ENCODE assay signal across 1 cellular context in genomic region chr5:57042524-57042931, GRCh38.
TF ChIP-seq lines count a peak whose summit lies in the region.

No MANE protein-coding gene starts in this region.

TF ChIP-seq in K562, 482 proteins besides CTCF, POLR2A, EP300 and RAD21 (continued from another document and continues in another):
- TF ChIP-seq, protein P1, sequence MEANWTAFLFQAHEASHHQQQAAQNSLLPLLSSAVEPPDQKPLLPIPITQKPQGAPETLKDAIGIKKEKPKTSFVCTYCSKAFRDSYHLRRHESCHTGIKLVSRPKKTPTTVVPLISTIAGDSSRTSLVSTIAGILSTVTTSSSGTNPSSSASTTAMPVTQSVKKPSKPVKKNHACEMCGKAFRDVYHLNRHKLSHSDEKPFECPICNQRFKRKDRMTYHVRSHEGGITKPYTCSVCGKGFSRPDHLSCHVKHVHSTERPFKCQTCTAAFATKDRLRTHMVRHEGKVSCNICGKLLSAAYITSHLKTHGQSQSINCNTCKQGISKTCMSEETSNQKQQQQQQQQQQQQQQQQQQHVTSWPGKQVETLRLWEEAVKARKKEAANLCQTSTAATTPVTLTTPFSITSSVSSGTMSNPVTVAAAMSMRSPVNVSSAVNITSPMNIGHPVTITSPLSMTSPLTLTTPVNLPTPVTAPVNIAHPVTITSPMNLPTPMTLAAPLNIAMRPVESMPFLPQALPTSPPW (CRISPR knock-in tag; IDR thresholded peaks at IDR 0.05), result peak; percentile 47
- TF ChIP-seq CREB3 (tag; conservative IDR thresholded peaks at IDR 0.05; ENCODE audit: low read depth) (no peak), ZKSCAN3 (CRISPR knock-in tag; IDR thresholded peaks at IDR 0.05) (no peak), ATF6 (CRISPR knock-in tag; IDR thresholded peaks at IDR 0.05) (no peak), BRD4 (IDR thresholded peaks at IDR 0.05) (no peak), PTBP1 (IDR thresholded peaks at IDR 0.05; ENCODE audit: low read depth, low read length) (no peak), MTA1 (IDR thresholded peaks at IDR 0.05; ENCODE audit: borderline replicate concordance) (peak; percentile 57; the same call in 1 of the 2 replicates), ZNF398 (CRISPR knock-in tag; IDR thresholded peaks at IDR 0.05) (no peak), RFX1 (IDR thresholded peaks at IDR 0.05) (no peak), PURB (CRISPR knock-in tag; IDR thresholded peaks at IDR 0.05; ENCODE audit: low read depth) (no peak), TBP (optimal IDR thresholded peaks at IDR 0.05; ENCODE audit: low read depth, low read length) (no peak), POLR2B (IDR thresholded peaks at IDR 0.05; ENCODE audit: low read depth, partially characterized antibody) (no peak), MXI1 (IDR thresholded peaks at IDR 0.05; ENCODE audit: low read depth, low read length) (no peak), MEF2D (tag; conservative IDR thresholded peaks at IDR 0.05; ENCODE audit: low read depth) (peak; percentile 51), ZNF668 (CRISPR knock-in tag; IDR thresholded peaks at IDR 0.05) (no peak), NUFIP1 (IDR thresholded peaks at IDR 0.05; ENCODE audit: partially characterized antibody) (no peak), CBX5 (IDR thresholded peaks at IDR 0.05; ENCODE audit: borderline replicate concordance, low read depth) (no peak), ZC3H4 (CRISPR knock-in tag; IDR thresholded peaks at IDR 0.05; ENCODE audit: borderline replicate concordance) (no peak), TEAD2 (tag; IDR thresholded peaks at IDR 0.05) (no peak), MCM2 (IDR thresholded peaks at IDR 0.05; ENCODE audit: low read depth) (no peak), HDAC3 (IDR thresholded peaks at IDR 0.05; ENCODE audit: borderline replicate concordance, partially characterized antibody) (peak; percentile 56), ELK3 (CRISPR knock-in tag; IDR thresholded peaks at IDR 0.05) (no peak), ZNF584 (CRISPR knock-in tag; IDR thresholded peaks at IDR 0.05; ENCODE audit: low read depth) (peak; percentile 79; the same call in 1 of the 2 replicates), HDAC6 (IDR thresholded peaks at IDR 0.05; ENCODE audit: low read depth, low read length) (no peak), DEAF1 (CRISPR knock-in tag; IDR thresholded peaks at IDR 0.05) (no peak), RBM15 (IDR thresholded peaks at IDR 0.05; ENCODE audit: insufficient read depth, low read length) (no peak), EZH2 (IDR thresholded peaks at IDR 0.05; ENCODE audit: borderline replicate concordance, low read depth, low read length) (no peak), ZNF695 (CRISPR knock-in tag; IDR thresholded peaks at IDR 0.05) (no peak), ZNF253 (CRISPR knock-in tag; conservative IDR thresholded peaks at IDR 0.05) (no peak), XRCC5 (IDR thresholded peaks at IDR 0.05; ENCODE audit: low read depth, low read length) (no peak), TCFL5 (CRISPR knock-in tag; conservative IDR thresholded peaks at IDR 0.05) (no peak), BCLAF1 (IDR thresholded peaks at IDR 0.05; ENCODE audit: borderline replicate concordance in 1 of 2, control insufficient read depth in 1 of 2, low read depth in 2 of 2, low read length in 1 of 2) (no peak), HMGN3 (IDR thresholded peaks at IDR 0.05; ENCODE audit: borderline replicate concordance, extremely low read depth, insufficient read length, low read depth, low read length) (no peak), PHB (CRISPR knock-in tag; IDR thresholded peaks at IDR 0.05) (no peak), ZSCAN29 (IDR thresholded peaks at IDR 0.05) (no peak), PCBP1 (IDR thresholded peaks at IDR 0.05; ENCODE audit: low read depth, low read length, poor library complexity, severe bottlenecking) (no peak), ELF1 (tag; IDR thresholded peaks at IDR 0.05) (no peak), SAP30 (IDR thresholded peaks at IDR 0.05; ENCODE audit: borderline replicate concordance, insufficient read depth, low read depth, low read length, poor library complexity, severe bottlenecking) (no peak), DIDO1 (tag; IDR thresholded peaks at IDR 0.05; ENCODE audit: low read depth) (no peak), ERF (CRISPR knock-in tag; IDR thresholded peaks at IDR 0.05) (no peak)
- TF ChIP-seq, protein P2, sequence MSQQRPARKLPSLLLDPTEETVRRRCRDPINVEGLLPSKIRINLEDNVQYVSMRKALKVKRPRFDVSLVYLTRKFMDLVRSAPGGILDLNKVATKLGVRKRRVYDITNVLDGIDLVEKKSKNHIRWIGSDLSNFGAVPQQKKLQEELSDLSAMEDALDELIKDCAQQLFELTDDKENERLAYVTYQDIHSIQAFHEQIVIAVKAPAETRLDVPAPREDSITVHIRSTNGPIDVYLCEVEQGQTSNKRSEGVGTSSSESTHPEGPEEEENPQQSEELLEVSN (IDR thresholded peaks at IDR 0.05; ENCODE audit: borderline replicate concordance in 1 of 2, extremely low read depth in 1 of 2, insufficient read depth in 1 of 2, insufficient read length in 1 of 2, low read depth in 1 of 2, low read length in 1 of 2, poor library complexity in 1 of 2, severe bottlenecking in 1 of 2), result no peak
- TF ChIP-seq, protein P3, sequence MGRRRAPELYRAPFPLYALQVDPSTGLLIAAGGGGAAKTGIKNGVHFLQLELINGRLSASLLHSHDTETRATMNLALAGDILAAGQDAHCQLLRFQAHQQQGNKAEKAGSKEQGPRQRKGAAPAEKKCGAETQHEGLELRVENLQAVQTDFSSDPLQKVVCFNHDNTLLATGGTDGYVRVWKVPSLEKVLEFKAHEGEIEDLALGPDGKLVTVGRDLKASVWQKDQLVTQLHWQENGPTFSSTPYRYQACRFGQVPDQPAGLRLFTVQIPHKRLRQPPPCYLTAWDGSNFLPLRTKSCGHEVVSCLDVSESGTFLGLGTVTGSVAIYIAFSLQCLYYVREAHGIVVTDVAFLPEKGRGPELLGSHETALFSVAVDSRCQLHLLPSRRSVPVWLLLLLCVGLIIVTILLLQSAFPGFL (CRISPR knock-in tag; IDR thresholded peaks at IDR 0.05), result no peak
- TF ChIP-seq, protein P4, sequence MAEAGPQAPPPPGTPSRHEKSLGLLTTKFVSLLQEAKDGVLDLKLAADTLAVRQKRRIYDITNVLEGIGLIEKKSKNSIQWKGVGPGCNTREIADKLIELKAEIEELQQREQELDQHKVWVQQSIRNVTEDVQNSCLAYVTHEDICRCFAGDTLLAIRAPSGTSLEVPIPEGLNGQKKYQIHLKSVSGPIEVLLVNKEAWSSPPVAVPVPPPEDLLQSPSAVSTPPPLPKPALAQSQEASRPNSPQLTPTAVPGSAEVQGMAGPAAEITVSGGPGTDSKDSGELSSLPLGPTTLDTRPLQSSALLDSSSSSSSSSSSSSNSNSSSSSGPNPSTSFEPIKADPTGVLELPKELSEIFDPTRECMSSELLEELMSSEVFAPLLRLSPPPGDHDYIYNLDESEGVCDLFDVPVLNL (CRISPR knock-in tag; IDR thresholded peaks at IDR 0.05; ENCODE audit: low read depth), result no peak
- TF ChIP-seq, protein P5, sequence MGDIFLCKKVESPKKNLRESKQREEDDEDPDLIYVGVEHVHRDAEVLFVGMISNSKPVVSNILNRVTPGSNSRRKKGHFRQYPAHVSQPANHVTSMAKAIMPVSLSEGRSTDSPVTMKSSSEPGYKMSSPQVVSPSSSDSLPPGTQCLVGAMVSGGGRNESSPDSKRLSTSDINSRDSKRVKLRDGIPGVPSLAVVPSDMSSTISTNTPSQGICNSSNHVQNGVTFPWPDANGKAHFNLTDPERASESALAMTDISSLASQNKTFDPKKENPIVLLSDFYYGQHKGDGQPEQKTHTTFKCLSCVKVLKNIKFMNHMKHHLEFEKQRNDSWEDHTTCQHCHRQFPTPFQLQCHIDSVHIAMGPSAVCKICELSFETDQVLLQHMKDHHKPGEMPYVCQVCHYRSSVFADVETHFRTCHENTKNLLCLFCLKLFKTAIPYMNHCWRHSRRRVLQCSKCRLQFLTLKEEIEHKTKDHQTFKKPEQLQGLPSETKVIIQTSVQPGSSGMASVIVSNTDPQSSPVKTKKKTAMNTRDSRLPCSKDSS (IDR thresholded peaks at IDR 0.05; ENCODE audit: low read depth, partially characterized antibody), result no peak
- TF ChIP-seq, protein P6, sequence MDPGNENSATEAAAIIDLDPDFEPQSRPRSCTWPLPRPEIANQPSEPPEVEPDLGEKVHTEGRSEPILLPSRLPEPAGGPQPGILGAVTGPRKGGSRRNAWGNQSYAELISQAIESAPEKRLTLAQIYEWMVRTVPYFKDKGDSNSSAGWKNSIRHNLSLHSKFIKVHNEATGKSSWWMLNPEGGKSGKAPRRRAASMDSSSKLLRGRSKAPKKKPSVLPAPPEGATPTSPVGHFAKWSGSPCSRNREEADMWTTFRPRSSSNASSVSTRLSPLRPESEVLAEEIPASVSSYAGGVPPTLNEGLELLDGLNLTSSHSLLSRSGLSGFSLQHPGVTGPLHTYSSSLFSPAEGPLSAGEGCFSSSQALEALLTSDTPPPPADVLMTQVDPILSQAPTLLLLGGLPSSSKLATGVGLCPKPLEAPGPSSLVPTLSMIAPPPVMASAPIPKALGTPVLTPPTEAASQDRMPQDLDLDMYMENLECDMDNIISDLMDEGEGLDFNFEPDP (CRISPR knock-in tag; IDR thresholded peaks at IDR 0.05), result no peak
